ENCODE assay signal across 14 cellular contexts in genomic region chr6:21111399-21111725, GRCh38.
DNase-seq lines count a peak whose midpoint lies in the region; ATAC-seq, FAIRE-seq and TF ChIP-seq lines count a peak whose summit lies in the region.
"Had no signal": no experiment of that assay in that cellular context is flagged by ENCODE, and none has a peak within 500 bp of the region (broad histone marks: within the 10 kb centered on the region; RNA-seq: fewer than 3 reads in every experiment).

No MANE protein-coding gene starts in this region.

- no peak overlapping the region for H3K23ac ChIP-seq in IMR-90 (ENCODE audit: low read depth, low read length)

- H3K9me1 ChIP-seq in IMR-90 (ENCODE audit: insufficient read depth, low read length) (peaks cover 2% of the 10 kb centered on the region; the same call in 1 of the 2 replicates), keratinocyte (ENCODE audit: control insufficient read depth, extremely low read depth, insufficient read depth, low read length) (no peaks in the 10 kb centered on the region)

- no peak overlapping the region for H3K18ac ChIP-seq in IMR-90 (ENCODE audit: low read depth, low read length)

- no peak for TF ChIP-seq RAD21 in IMR-90 (IDR thresholded peaks at IDR 0.05; ENCODE audit: low read length)

- H4K20me1 ChIP-seq in IMR-90 (ENCODE audit: insufficient read depth, low read length) (no peaks in the 10 kb centered on the region), keratinocyte (ENCODE audit: control insufficient read depth, extremely low read depth, insufficient read depth, low read length) (no peaks in the 10 kb centered on the region)

- no peak overlapping the region for H3K4me3 Mint-ChIP-seq in activated CD8-positive, alpha-beta T cell treated with anti-CD3 and anti-CD28 coated beads for 36 hours
- H3K4me3 Mint-ChIP-seq: activated CD8-positive, alpha-beta memory T cell treated with anti-CD3 and anti-CD28 coated beads, Interleukin-2, amount 10 ng/mL, durations not matched to agents 7 days and 5 days; activated naive CD4-positive, alpha-beta T cell treated with anti-CD3 and anti-CD28 coated beads, Interleukin-2, amount 50 U/mL, for 24 hours had no signal

- H2AK9ac ChIP-seq in IMR-90 (replicated peaks; ENCODE audit: low read depth, low read length, poor library complexity), result no peak overlapping the region

- H3K36me3 Mint-ChIP-seq in activated CD8-positive, alpha-beta T cell treated with anti-CD3 and anti-CD28 coated beads for 36 hours (ENCODE audit: low read depth), result peaks cover 6% of the 10 kb centered on the region

- intact Hi-C loops in IMR-90 (cut with micrococcal nuclease), result loop anchor here (10.0 kb wide), 1 partner anchor 183 kb away; no protein-coding TSS in a partner anchor
- intact Hi-C loops in Panc1 (cut with micrococcal nuclease; ENCODE audit: unreplicated experiment), result no loop called here
- intact Hi-C loops in activated CD8-positive, alpha-beta T cell treated with anti-CD3 and anti-CD28 coated beads for 36 hours (cut with micrococcal nuclease), result no loop called here

- H3K27ac ChIP-seq in IMR-90 (ENCODE audit: insufficient read depth, low read length) (no peak overlapping the region), Panc1 (ENCODE audit: low read length) (peak overlapping the region; percentile 93), keratinocyte (ENCODE audit: control insufficient read depth, insufficient read depth, low read length) (no peak overlapping the region)

- dilution Hi-C loops in IMR-90 (cut with HindIII; ENCODE audit: low sequenced_read_pairs, unreplicated experiment) (no loop called here), keratinocyte (cut with MboI; ENCODE audit: extremely low pct_ligation_motif_present, low sequenced_read_pairs) (no loop called here)

- no peak overlapping the region for H3K9ac ChIP-seq in IMR-90 (ENCODE audit: low read depth, low read length)
- no peak overlapping the region for H3K9ac ChIP-seq in keratinocyte (ENCODE audit: control insufficient read depth, extremely low read depth, insufficient read depth, low read length)

- H3K27me3 Mint-ChIP-seq in activated CD8-positive, alpha-beta T cell treated with anti-CD3 and anti-CD28 coated beads for 36 hours, result no peaks in the 10 kb centered on the region
- H3K27me3 Mint-ChIP-seq: activated CD8-positive, alpha-beta memory T cell treated with anti-CD3 and anti-CD28 coated beads, Interleukin-2, amount 10 ng/mL, durations not matched to agents 7 days and 5 days; activated naive CD4-positive, alpha-beta T cell treated with anti-CD3 and anti-CD28 coated beads, Interleukin-2, amount 50 U/mL, for 24 hours had no signal

- H3K36me3 ChIP-seq in IMR-90 (ENCODE audit: control insufficient read depth, insufficient read depth, low read length), result no peaks in the 10 kb centered on the region
- no peaks in the 10 kb centered on the region for H3K36me3 ChIP-seq in Panc1 (ENCODE audit: control insufficient read depth, insufficient read depth, low read length)
- H3K36me3 ChIP-seq in keratinocyte (ENCODE audit: control insufficient read depth in 2 of 2, extremely low read depth in 1 of 2, insufficient read depth in 2 of 2, low read length in 2 of 2), result no peaks in the 10 kb centered on the region

- DNase-seq in COLO668 (lab: John Stamatoyannopoulos, UW; ENCODE audit: unreplicated experiment), result peak; percentile 5
- DNase-seq in IMR-90, result peak; percentile 1
- peak; percentile 45 for DNase-seq in Panc1 (ENCODE audit: low read depth, low spot score)
- no peak for DNase-seq in keratinocyte (ENCODE audit: low read depth, low spot score)
- DNase-seq in activated CD8-positive, alpha-beta T cell treated with anti-CD3 and anti-CD28 coated beads for 36 hours, result no peak
- no peak for DNase-seq in NOMO-1 (lab: John Stamatoyannopoulos, UW; ENCODE audit: unreplicated experiment in 2 of 2)
- DNase-seq: activated CD8-positive, alpha-beta memory T cell treated with anti-CD3 and anti-CD28 coated beads, Interleukin-2, amount 10 ng/mL, durations not matched to agents 7 days and 5 days; EL; right cardiac atrium; stimulated activated CD4-positive, alpha-beta T cell treated with anti-CD3 and anti-CD28 coated beads, Interleukin-4, amount 100 ng/mL, for 4 hours; stimulated activated naive CD4-positive, alpha-beta T cell treated with Interleukin-2 at 50 U/mL for 16 hours had no signal

- H3K79me1 ChIP-seq in IMR-90 (ENCODE audit: low read depth in 1 of 2, low read length in 2 of 2), result no peaks in the 10 kb centered on the region

- H3K27ac Mint-ChIP-seq in activated CD8-positive, alpha-beta T cell treated with anti-CD3 and anti-CD28 coated beads for 36 hours, result no peak overlapping the region
- H3K27ac Mint-ChIP-seq: activated CD8-positive, alpha-beta memory T cell treated with anti-CD3 and anti-CD28 coated beads, Interleukin-2, amount 10 ng/mL, durations not matched to agents 7 days and 5 days; activated naive CD4-positive, alpha-beta T cell treated with anti-CD3 and anti-CD28 coated beads, Interleukin-2, amount 50 U/mL, for 24 hours had no signal

- H3K4me1 ChIP-seq in IMR-90 (ENCODE audit: control insufficient read depth, insufficient read depth, low read length) (peaks cover 6% of the 10 kb centered on the region), Panc1 (ENCODE audit: control insufficient read depth, insufficient read depth, low read length) (peaks cover 43% of the 10 kb centered on the region), keratinocyte (ENCODE audit: control insufficient read depth, extremely low read depth, insufficient read depth, low read length) (peaks cover 11% of the 10 kb centered on the region)

- H4K5ac ChIP-seq in IMR-90 (ENCODE audit: low read depth, low read length), result no peak overlapping the region

- H3K9me3 ChIP-seq in IMR-90 (ENCODE audit: control insufficient read depth, insufficient read depth, low read length) (no peaks in the 10 kb centered on the region), Panc1 (ENCODE audit: control insufficient read depth, insufficient read depth, low read depth, low read length) (no peaks in the 10 kb centered on the region), keratinocyte (ENCODE audit: control insufficient read depth, low read depth, low read length) (no peaks in the 10 kb centered on the region)

- TF ChIP-seq POLR2A in IMR-90 (IDR thresholded peaks at IDR 0.05; ENCODE audit: low read depth, low read length), result no peak

- H3K9me3 Mint-ChIP-seq in activated CD8-positive, alpha-beta T cell treated with anti-CD3 and anti-CD28 coated beads for 36 hours, result no peaks in the 10 kb centered on the region
- H3K9me3 Mint-ChIP-seq: activated naive CD4-positive, alpha-beta T cell treated with anti-CD3 and anti-CD28 coated beads, Interleukin-2, amount 50 U/mL, for 24 hours had no signal

- no CpG with 5 or more reads among the region's 1 CpG for WGBS in IMR-90 (ENCODE audit: extremely low coverage in 2 of 2, insufficient read length in 1 of 2), 2 experiments

- POLR2A ChIA-PET in IMR-90 (lab: Charles Lee; ENCODE audit: unreplicated experiment), result no interaction called here
- POLR2A ChIA-PET in Panc1 (lab: Charles Lee), result no interaction called here
- POLR2A ChIA-PET in activated CD8-positive, alpha-beta T cell treated with anti-CD3 and anti-CD28 coated beads for 36 hours (lab: Charles Lee), result no interaction called here

- H2BK120ac ChIP-seq in IMR-90 (ENCODE audit: low read depth, low read length), result 0 out of 2 replicates have a peak overlapping the region, but pooled peaks have one; percentile 12

- no peak overlapping the region for H2AK5ac ChIP-seq in IMR-90 (ENCODE audit: low read depth, low read length)

- no peak overlapping the region; the same call in 1 of the 2 replicates for H4K91ac ChIP-seq in IMR-90 (ENCODE audit: insufficient read depth, low read depth, low read length)

- no peaks in the 10 kb centered on the region for H3K4me1 Mint-ChIP-seq in activated CD8-positive, alpha-beta T cell treated with anti-CD3 and anti-CD28 coated beads for 36 hours (ENCODE audit: low read depth)
- H3K4me1 Mint-ChIP-seq: activated naive CD4-positive, alpha-beta T cell treated with anti-CD3 and anti-CD28 coated beads, Interleukin-2, amount 50 U/mL, for 24 hours had no signal

- no peak for TF ChIP-seq CTCF in IMR-90 (conservative IDR thresholded peaks at IDR 0.05; ENCODE audit: low read depth, low read length)
- no peak for TF ChIP-seq CTCF in Panc1 (IDR thresholded peaks at IDR 0.05)
- TF ChIP-seq CTCF in keratinocyte (optimal IDR thresholded peaks at IDR 0.05 in 1 of 3, IDR thresholded peaks at IDR 0.05 in 1 of 3, conservative IDR thresholded peaks at IDR 0.05 in 1 of 3; ENCODE audit: extremely low read depth in 1 of 3, insufficient read depth in 2 of 3, low read length in 3 of 3), result no peak
- TF ChIP-seq CTCF in activated CD8-positive, alpha-beta T cell treated with anti-CD3 and anti-CD28 coated beads for 36 hours (IDR thresholded peaks at IDR 0.05), result no peak

- ATAC-seq in IMR-90 (ENCODE audit: low read depth), result no peak
- peak; percentile 81 for ATAC-seq in Panc1
- no peak for ATAC-seq in HG03097 (IDR thresholded peaks at IDR 0.05; ENCODE audit: low FRiP score, unreplicated experiment)
- ATAC-seq in activated CD8-positive, alpha-beta T cell treated with anti-CD3 and anti-CD28 coated beads for 36 hours, result no peak
- no peak for ATAC-seq in GM18502 (IDR thresholded peaks at IDR 0.05; ENCODE audit: poor library complexity, unreplicated experiment)
- ATAC-seq: activated CD8-positive, alpha-beta memory T cell treated with anti-CD3 and anti-CD28 coated beads, Interleukin-2, amount 10 ng/mL, durations not matched to agents 7 days and 5 days; right cardiac atrium had no signal

- no peak overlapping the region for H2BK20ac ChIP-seq in IMR-90 (ENCODE audit: low read depth, low read length)

- no peaks in the 10 kb centered on the region for H3K79me2 ChIP-seq in keratinocyte (ENCODE audit: control insufficient read depth, insufficient read depth, low read length)

- no peak overlapping the region for H3K4me2 ChIP-seq in IMR-90 (ENCODE audit: low read depth, low read length)
- no peak overlapping the region for H3K4me2 ChIP-seq in keratinocyte (ENCODE audit: control insufficient read depth, extremely low read depth, insufficient read depth, low read depth, low read length)

- no peak overlapping the region for H2BK5ac ChIP-seq in IMR-90 (ENCODE audit: low read depth, low read length, poor library complexity, severe bottlenecking)

- H2AFZ ChIP-seq in IMR-90 (replicated peaks; ENCODE audit: low read length, poor library complexity), result no peak overlapping the region
- H2AFZ ChIP-seq in keratinocyte (ENCODE audit: control insufficient read depth, low read length), result peak overlapping the region; percentile 12

- no peak overlapping the region for H3K56ac ChIP-seq in IMR-90 (ENCODE audit: extremely low read depth, insufficient read depth, low read length)

- in situ Hi-C loops in IMR-90 (cut with MboI; ENCODE audit: low sequenced_read_pairs), result no loop called here
- in situ Hi-C loops in Panc1 (cut with HindIII; ENCODE audit: low pct_unique_long_range_greater_than_20kb, low sequenced_read_pairs), result no loop called here

- H3K4me3 ChIP-seq in IMR-90 (ENCODE audit: insufficient read depth, low read depth, low read length) (no peak overlapping the region), Panc1 (ENCODE audit: low read depth in 2 of 2, low read length in 2 of 2) (no peak overlapping the region), keratinocyte (ENCODE audit: control insufficient read depth in 2 of 3, extremely low read depth in 1 of 3, insufficient read depth in 2 of 3, low read depth in 1 of 3, low read length in 3 of 3) (no peak overlapping the region)

- H4K8ac ChIP-seq in IMR-90 (ENCODE audit: low read depth in 2 of 2, low read length in 2 of 2), result no peak overlapping the region

- no peak overlapping the region for H2BK15ac ChIP-seq in IMR-90 (ENCODE audit: low read depth, low read length)

- no TSS peak for BruUV-seq in IMR-90 (replicated peaks; lab: Mats Ljungman, UMichigan)
- BruUV-seq in Panc1 (replicated peaks; lab: Mats Ljungman, UMichigan), result no TSS peak

- CTCF ChIA-PET in IMR-90 (lab: Yijun Ruan, JAX), result no interaction called here
- CTCF ChIA-PET in Panc1 (lab: Charles Lee), result no interaction called here
- CTCF ChIA-PET in activated CD8-positive, alpha-beta T cell treated with anti-CD3 and anti-CD28 coated beads for 36 hours (lab: Charles Lee), result no interaction called here

- H3K4ac ChIP-seq in IMR-90 (ENCODE audit: low read depth, low read length), result no peak overlapping the region

- no peak for FAIRE-seq in keratinocyte (lab: Jason Lieb, UNC)

- H3K27me3 ChIP-seq in IMR-90 (ENCODE audit: control insufficient read depth, insufficient read depth, low read length), result no peaks in the 10 kb centered on the region
- H3K27me3 ChIP-seq in Panc1 (ENCODE audit: control insufficient read depth, insufficient read depth, low read length), result no peaks in the 10 kb centered on the region
- no peaks in the 10 kb centered on the region for H3K27me3 ChIP-seq in keratinocyte (ENCODE audit: control insufficient read depth, extremely low read depth, insufficient read depth, low read length)

- peak overlapping the region; percentile 73; the same call in 1 of the 2 replicates for H3K14ac ChIP-seq in IMR-90 (replicated peaks; ENCODE audit: low read depth, low read length)

Comparison
In these comparisons a context has a peak if more than half of its experiments do, and no peak if none do; other contexts are left out.
1. DNase-seq: peak in COLO668 (single experiment), IMR-90 (single experiment) and Panc1 (single experiment); none in keratinocyte (single experiment), activated CD8-positive, alpha-beta T cell treated with anti-CD3 and anti-CD28 coated beads for 36 hours (single experiment) and NOMO-1 (0 of 2).